11 cellular contexts compared by ENCODE assay signal in genomic region chr4:102586644-102587021, GRCh38.
DNase-seq lines count a peak whose midpoint lies in the region; ATAC-seq, FAIRE-seq and TF ChIP-seq lines count a peak whose summit lies in the region.
"Had no signal": no experiment of that assay in that cellular context is flagged by ENCODE, and none has a peak within 500 bp of the region (broad histone marks: within the 10 kb centered on the region; RNA-seq: fewer than 3 reads in every experiment).

No MANE protein-coding gene starts in this region.

- H3K36me3 Mint-ChIP-seq in activated naive CD4-positive, alpha-beta T cell treated with anti-CD3 and anti-CD28 coated beads for 36 hours (ENCODE audit: low read depth), result peaks cover 74% of the 10 kb centered on the region
- H3K36me3 Mint-ChIP-seq in activated T-helper 1 cell treated with anti-CD3 and anti-CD28 coated beads, Interleukin-12 subunit alpha, Interleukin-12 subunit beta, Interleukin-2, Interleukin-4 antibody, amounts not matched to agents 30 ng/mL and 10 ng/mL and 1 ng/mL, durations not matched to agents 14 hours and 24 hours and 36 hours (ENCODE audit: low read depth), result peaks cover 70% of the 10 kb centered on the region
- peaks cover 97% of the 10 kb centered on the region for H3K36me3 Mint-ChIP-seq in stimulated activated naive CD8-positive, alpha-beta T cell treated with anti-CD3 and anti-CD28 coated beads, Interleukin-15, Interleukin-2, amounts not matched to agents 100 ng/mL and 50 ng/mL, for 24 hours (ENCODE audit: low read depth)

- intact Hi-C loops in activated naive CD4-positive, alpha-beta T cell treated with anti-CD3 and anti-CD28 coated beads for 36 hours (cut with micrococcal nuclease), result no loop called here
- intact Hi-C loops in activated T-helper 1 cell treated with anti-CD3 and anti-CD28 coated beads, Interleukin-12 subunit alpha, Interleukin-12 subunit beta, Interleukin-2, Interleukin-4 antibody, amounts not matched to agents 30 ng/mL and 10 ng/mL and 1 ng/mL, durations not matched to agents 14 hours and 24 hours and 36 hours (cut with micrococcal nuclease), result loop anchor here (1.0 to 5.0 kb wide), 5 partner anchors 12 to 242 kb away; partner anchors contain the start of genes NFKB1, SLC39A8 and UBE2D3
- intact Hi-C loops in kidney (cut with DNase I), result no loop called here

- ATAC-seq in HG03196 (IDR thresholded peaks at IDR 0.05; ENCODE audit: unreplicated experiment), result peak; percentile 39
- ATAC-seq in HG02623 (IDR thresholded peaks at IDR 0.05; ENCODE audit: unreplicated experiment), result no peak

- H3K4me1 ChIP-seq in kidney (ENCODE audit: control insufficient read depth in 1 of 2, insufficient read depth in 1 of 2, low read depth in 1 of 2, low read length in 2 of 2), result no peaks in the 10 kb centered on the region

- H3K4me3 Mint-ChIP-seq in activated naive CD4-positive, alpha-beta T cell treated with anti-CD3 and anti-CD28 coated beads for 36 hours, result no peak overlapping the region
- peak overlapping the region; percentile 47 for H3K4me3 Mint-ChIP-seq in activated T-helper 1 cell treated with anti-CD3 and anti-CD28 coated beads, Interleukin-12 subunit alpha, Interleukin-12 subunit beta, Interleukin-2, Interleukin-4 antibody, amounts not matched to agents 30 ng/mL and 10 ng/mL and 1 ng/mL, durations not matched to agents 14 hours and 24 hours and 36 hours
- H3K4me3 Mint-ChIP-seq in stimulated activated naive CD8-positive, alpha-beta T cell treated with anti-CD3 and anti-CD28 coated beads, Interleukin-15, Interleukin-2, amounts not matched to agents 100 ng/mL and 50 ng/mL, for 24 hours, result peak overlapping the region; percentile 34
- H3K4me3 Mint-ChIP-seq: dendritic cell treated with granulocyte-macrophage colony-stimulating factor and Interleukin-4, amounts not matched to agents 40 ng/mL and 50 ng/mL, for 4 days had no signal

- H3K27ac Mint-ChIP-seq in activated naive CD4-positive, alpha-beta T cell treated with anti-CD3 and anti-CD28 coated beads for 36 hours, result peak overlapping the region; percentile 78
- H3K27ac Mint-ChIP-seq in activated T-helper 1 cell treated with anti-CD3 and anti-CD28 coated beads, Interleukin-12 subunit alpha, Interleukin-12 subunit beta, Interleukin-2, Interleukin-4 antibody, amounts not matched to agents 30 ng/mL and 10 ng/mL and 1 ng/mL, durations not matched to agents 14 hours and 24 hours and 36 hours, result peak overlapping the region; percentile 60
- H3K27ac Mint-ChIP-seq in stimulated activated naive CD8-positive, alpha-beta T cell treated with anti-CD3 and anti-CD28 coated beads, Interleukin-15, Interleukin-2, amounts not matched to agents 100 ng/mL and 50 ng/mL, for 24 hours, result peak overlapping the region; percentile 89
- H3K27ac Mint-ChIP-seq: dendritic cell treated with granulocyte-macrophage colony-stimulating factor and Interleukin-4, amounts not matched to agents 40 ng/mL and 50 ng/mL, for 4 days had no signal

- H3K27ac ChIP-seq in kidney (ENCODE audit: low read depth in 2 of 2, low read length in 2 of 2), result no peak overlapping the region

- H3K9me3 ChIP-seq in kidney (ENCODE audit: control insufficient read depth in 1 of 2, low read length in 2 of 2), result no peaks in the 10 kb centered on the region

- H3K4me1 Mint-ChIP-seq in activated naive CD4-positive, alpha-beta T cell treated with anti-CD3 and anti-CD28 coated beads for 36 hours (ENCODE audit: low read depth), result peaks cover 80% of the 10 kb centered on the region
- peaks cover 86% of the 10 kb centered on the region for H3K4me1 Mint-ChIP-seq in activated T-helper 1 cell treated with anti-CD3 and anti-CD28 coated beads, Interleukin-12 subunit alpha, Interleukin-12 subunit beta, Interleukin-2, Interleukin-4 antibody, amounts not matched to agents 30 ng/mL and 10 ng/mL and 1 ng/mL, durations not matched to agents 14 hours and 24 hours and 36 hours (ENCODE audit: low read depth)
- peaks cover 90% of the 10 kb centered on the region for H3K4me1 Mint-ChIP-seq in stimulated activated naive CD8-positive, alpha-beta T cell treated with anti-CD3 and anti-CD28 coated beads, Interleukin-15, Interleukin-2, amounts not matched to agents 100 ng/mL and 50 ng/mL, for 24 hours (ENCODE audit: low read depth)

- CTCF ChIA-PET in activated naive CD4-positive, alpha-beta T cell treated with anti-CD3 and anti-CD28 coated beads for 36 hours (lab: Charles Lee), result no interaction called here

- peak; percentile 44 for DNase-seq in activated naive CD4-positive, alpha-beta T cell treated with anti-CD3 and anti-CD28 coated beads for 36 hours
- DNase-seq in activated naive CD4-positive, alpha-beta T cell (lab: John Stamatoyannopoulos, UW), result no peak
- DNase-seq in activated T-helper 1 cell treated with anti-CD3 and anti-CD28 coated beads, Interleukin-12 subunit alpha, Interleukin-12 subunit beta, Interleukin-2, Interleukin-4 antibody, amounts not matched to agents 30 ng/mL and 10 ng/mL and 1 ng/mL, durations not matched to agents 14 hours and 24 hours and 36 hours (ENCODE audit: low spot score), result peak; percentile 61
- DNase-seq in kidney, result no peak
- no peak for DNase-seq in NCI-H2107 (lab: John Stamatoyannopoulos, UW)
- DNase-seq: naive B cell, OCI-M1 had no signal

- H3K9ac ChIP-seq in kidney (ENCODE audit: low read length in 2 of 2), result no peak overlapping the region

- no peak overlapping the region for H3K4me3 ChIP-seq in kidney (ENCODE audit: low read length in 2 of 2)

- H3K27me3 Mint-ChIP-seq in activated naive CD4-positive, alpha-beta T cell treated with anti-CD3 and anti-CD28 coated beads for 36 hours (ENCODE audit: low read depth), result no peaks in the 10 kb centered on the region
- H3K27me3 Mint-ChIP-seq in activated T-helper 1 cell treated with anti-CD3 and anti-CD28 coated beads, Interleukin-12 subunit alpha, Interleukin-12 subunit beta, Interleukin-2, Interleukin-4 antibody, amounts not matched to agents 30 ng/mL and 10 ng/mL and 1 ng/mL, durations not matched to agents 14 hours and 24 hours and 36 hours (ENCODE audit: insufficient read depth), result no peaks in the 10 kb centered on the region
- no peaks in the 10 kb centered on the region for H3K27me3 Mint-ChIP-seq in stimulated activated naive CD8-positive, alpha-beta T cell treated with anti-CD3 and anti-CD28 coated beads, Interleukin-15, Interleukin-2, amounts not matched to agents 100 ng/mL and 50 ng/mL, for 24 hours
- H3K27me3 Mint-ChIP-seq: dendritic cell treated with granulocyte-macrophage colony-stimulating factor and Interleukin-4, amounts not matched to agents 40 ng/mL and 50 ng/mL, for 4 days; naive B cell had no signal

- peaks cover 4 to 7% of the 10 kb centered on the region in 2 donors for H3K36me3 ChIP-seq in kidney (ENCODE audit: control insufficient read depth in 1 of 2, insufficient read depth in 2 of 2, low read length in 2 of 2)

- H3K9me3 Mint-ChIP-seq in activated naive CD4-positive, alpha-beta T cell treated with anti-CD3 and anti-CD28 coated beads for 36 hours, result no peaks in the 10 kb centered on the region
- H3K9me3 Mint-ChIP-seq in activated T-helper 1 cell treated with anti-CD3 and anti-CD28 coated beads, Interleukin-12 subunit alpha, Interleukin-12 subunit beta, Interleukin-2, Interleukin-4 antibody, amounts not matched to agents 30 ng/mL and 10 ng/mL and 1 ng/mL, durations not matched to agents 14 hours and 24 hours and 36 hours, result peaks cover 3% of the 10 kb centered on the region
- H3K9me3 Mint-ChIP-seq in stimulated activated naive CD8-positive, alpha-beta T cell treated with anti-CD3 and anti-CD28 coated beads, Interleukin-15, Interleukin-2, amounts not matched to agents 100 ng/mL and 50 ng/mL, for 24 hours, result no peaks in the 10 kb centered on the region
- H3K9me3 Mint-ChIP-seq: dendritic cell treated with granulocyte-macrophage colony-stimulating factor and Interleukin-4, amounts not matched to agents 40 ng/mL and 50 ng/mL, for 4 days had no signal

- no peak for TF ChIP-seq CTCF in kidney (IDR thresholded peaks at IDR 0.05; ENCODE audit: borderline replicate concordance, extremely low read depth, insufficient read depth)

- FAIRE-seq in kidney (lab: Jason Lieb, UNC), result no peak

Comparison
In these comparisons a context has a peak if more than half of its experiments do, and no peak if none do; other contexts are left out.
1. DNase-seq: peak in activated naive CD4-positive, alpha-beta T cell treated with anti-CD3 and anti-CD28 coated beads for 36 hours (single experiment) and activated T-helper 1 cell treated with anti-CD3 and anti-CD28 coated beads, Interleukin-12 subunit alpha, Interleukin-12 subunit beta, Interleukin-2, Interleukin-4 antibody, amounts not matched to agents 30 ng/mL and 10 ng/mL and 1 ng/mL, durations not matched to agents 14 hours and 24 hours and 36 hours (single experiment); none in activated naive CD4-positive, alpha-beta T cell (0 of 4), kidney (single experiment) and NCI-H2107 (single experiment).
2. Peak in every context shown above with its lines, with median percentiles within 50 percentile points of each other: H3K27ac Mint-ChIP-seq.